ENCODE assay signal across 6 cellular contexts in the genomic region with DNA sequence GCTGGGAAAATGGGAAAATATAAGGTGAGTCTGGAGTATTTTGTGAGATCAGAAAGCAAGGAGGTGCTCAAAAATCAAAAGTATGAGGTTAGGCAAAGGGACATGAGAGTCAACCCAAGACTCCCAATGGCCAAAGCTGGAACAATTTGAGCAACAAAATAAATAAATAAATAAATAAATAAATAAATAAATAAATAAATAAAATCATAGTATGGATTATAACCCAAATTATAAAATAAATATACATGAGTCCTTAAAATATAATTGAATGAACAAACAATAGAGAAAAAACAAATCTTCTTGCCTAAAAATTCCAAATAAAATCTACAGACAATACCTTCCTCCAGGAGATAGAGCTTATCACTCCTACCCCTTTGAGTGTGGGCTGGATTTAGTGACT.
"Had no signal": no experiment of that assay in that cellular context is flagged by ENCODE, and none has a peak within 500 bp of the region (broad histone marks: within the 10 kb centered on the region; RNA-seq: fewer than 3 reads in every experiment).

No MANE protein-coding gene starts in this region.

- H3K4me3 ChIP-seq: K562 had no signal

- DNase-seq: IMR-90, KBM-7, KG1 had no signal

- H3K27ac ChIP-seq: HL-60, KMS-11 had no signal
